Comparison of ENCODE assay signal across 1 cellular context in genomic region chrX:20141281-20142220, GRCh38.
TF ChIP-seq lines count a peak whose summit lies in the region.

Gene EIF1AX (minus strand): TSS chrX:20141838. CDS start chrX:20141640, 198 bp downstream.

TF ChIP-seq in HEK293, 187 proteins besides CTCF, POLR2A, EP300 and RAD21 (continued from another document and continues in another):
- TF ChIP-seq, protein P1, sequence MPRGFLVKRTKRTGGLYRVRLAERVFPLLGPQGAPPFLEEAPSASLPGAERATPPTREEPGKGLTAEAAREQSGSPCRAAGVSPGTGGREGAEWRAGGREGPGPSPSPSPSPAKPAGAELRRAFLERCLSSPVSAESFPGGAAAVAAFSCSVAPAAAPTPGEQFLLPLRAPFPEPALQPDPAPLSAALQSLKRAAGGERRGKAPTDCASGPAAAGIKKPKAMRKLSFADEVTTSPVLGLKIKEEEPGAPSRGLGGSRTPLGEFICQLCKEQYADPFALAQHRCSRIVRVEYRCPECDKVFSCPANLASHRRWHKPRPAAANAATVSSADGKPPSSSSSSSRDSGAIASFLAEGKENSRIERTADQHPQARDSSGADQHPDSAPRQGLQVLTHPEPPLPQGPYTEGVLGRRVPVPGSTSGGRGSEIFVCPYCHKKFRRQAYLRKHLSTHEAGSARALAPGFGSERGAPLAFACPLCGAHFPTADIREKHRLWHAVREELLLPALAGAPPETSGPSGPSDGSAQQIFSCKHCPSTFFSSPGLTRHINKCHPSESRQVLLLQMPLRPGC (tag by site-specific recombination; IDR thresholded peaks at IDR 0.05) = peak; percentile 50; the same call in 1 of the 2 replicates
- TF ChIP-seq, protein P2, sequence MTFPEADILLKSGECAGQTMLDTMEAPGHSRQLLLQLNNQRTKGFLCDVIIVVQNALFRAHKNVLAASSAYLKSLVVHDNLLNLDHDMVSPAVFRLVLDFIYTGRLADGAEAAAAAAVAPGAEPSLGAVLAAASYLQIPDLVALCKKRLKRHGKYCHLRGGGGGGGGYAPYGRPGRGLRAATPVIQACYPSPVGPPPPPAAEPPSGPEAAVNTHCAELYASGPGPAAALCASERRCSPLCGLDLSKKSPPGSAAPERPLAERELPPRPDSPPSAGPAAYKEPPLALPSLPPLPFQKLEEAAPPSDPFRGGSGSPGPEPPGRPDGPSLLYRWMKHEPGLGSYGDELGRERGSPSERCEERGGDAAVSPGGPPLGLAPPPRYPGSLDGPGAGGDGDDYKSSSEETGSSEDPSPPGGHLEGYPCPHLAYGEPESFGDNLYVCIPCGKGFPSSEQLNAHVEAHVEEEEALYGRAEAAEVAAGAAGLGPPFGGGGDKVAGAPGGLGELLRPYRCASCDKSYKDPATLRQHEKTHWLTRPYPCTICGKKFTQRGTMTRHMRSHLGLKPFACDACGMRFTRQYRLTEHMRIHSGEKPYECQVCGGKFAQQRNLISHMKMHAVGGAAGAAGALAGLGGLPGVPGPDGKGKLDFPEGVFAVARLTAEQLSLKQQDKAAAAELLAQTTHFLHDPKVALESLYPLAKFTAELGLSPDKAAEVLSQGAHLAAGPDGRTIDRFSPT (tag by site-specific recombination; IDR thresholded peaks at IDR 0.05) = no peak
- TF ChIP-seq SP3 (tag by site-specific recombination; IDR thresholded peaks at IDR 0.05) = peak; percentile 97
- no peak for TF ChIP-seq ZNF610 (tag by site-specific recombination; IDR thresholded peaks at IDR 0.05; ENCODE audit: borderline replicate concordance)
- no peak for TF ChIP-seq ZNF473 (tag by site-specific recombination; IDR thresholded peaks at IDR 0.05)
- no peak for TF ChIP-seq ZNF777 (tag by site-specific recombination; IDR thresholded peaks at IDR 0.05; ENCODE audit: borderline replicate concordance)
- TF ChIP-seq KLF9 (tag by site-specific recombination; IDR thresholded peaks at IDR 0.05; ENCODE audit: low read depth) = peak; percentile 57
- TF ChIP-seq ZBTB20 (tag by site-specific recombination; IDR thresholded peaks at IDR 0.05) = 0 out of 2 replicates have a peak, but pooled peaks have one; percentile 29
- TF ChIP-seq, protein P3, sequence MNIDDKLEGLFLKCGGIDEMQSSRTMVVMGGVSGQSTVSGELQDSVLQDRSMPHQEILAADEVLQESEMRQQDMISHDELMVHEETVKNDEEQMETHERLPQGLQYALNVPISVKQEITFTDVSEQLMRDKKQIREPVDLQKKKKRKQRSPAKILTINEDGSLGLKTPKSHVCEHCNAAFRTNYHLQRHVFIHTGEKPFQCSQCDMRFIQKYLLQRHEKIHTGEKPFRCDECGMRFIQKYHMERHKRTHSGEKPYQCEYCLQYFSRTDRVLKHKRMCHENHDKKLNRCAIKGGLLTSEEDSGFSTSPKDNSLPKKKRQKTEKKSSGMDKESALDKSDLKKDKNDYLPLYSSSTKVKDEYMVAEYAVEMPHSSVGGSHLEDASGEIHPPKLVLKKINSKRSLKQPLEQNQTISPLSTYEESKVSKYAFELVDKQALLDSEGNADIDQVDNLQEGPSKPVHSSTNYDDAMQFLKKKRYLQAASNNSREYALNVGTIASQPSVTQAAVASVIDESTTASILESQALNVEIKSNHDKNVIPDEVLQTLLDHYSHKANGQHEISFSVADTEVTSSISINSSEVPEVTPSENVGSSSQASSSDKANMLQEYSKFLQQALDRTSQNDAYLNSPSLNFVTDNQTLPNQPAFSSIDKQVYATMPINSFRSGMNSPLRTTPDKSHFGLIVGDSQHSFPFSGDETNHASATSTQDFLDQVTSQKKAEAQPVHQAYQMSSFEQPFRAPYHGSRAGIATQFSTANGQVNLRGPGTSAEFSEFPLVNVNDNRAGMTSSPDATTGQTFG (tag by site-specific recombination; IDR thresholded peaks at IDR 0.05; ENCODE audit: borderline replicate concordance) = no peak
- TF ChIP-seq, protein P4, sequence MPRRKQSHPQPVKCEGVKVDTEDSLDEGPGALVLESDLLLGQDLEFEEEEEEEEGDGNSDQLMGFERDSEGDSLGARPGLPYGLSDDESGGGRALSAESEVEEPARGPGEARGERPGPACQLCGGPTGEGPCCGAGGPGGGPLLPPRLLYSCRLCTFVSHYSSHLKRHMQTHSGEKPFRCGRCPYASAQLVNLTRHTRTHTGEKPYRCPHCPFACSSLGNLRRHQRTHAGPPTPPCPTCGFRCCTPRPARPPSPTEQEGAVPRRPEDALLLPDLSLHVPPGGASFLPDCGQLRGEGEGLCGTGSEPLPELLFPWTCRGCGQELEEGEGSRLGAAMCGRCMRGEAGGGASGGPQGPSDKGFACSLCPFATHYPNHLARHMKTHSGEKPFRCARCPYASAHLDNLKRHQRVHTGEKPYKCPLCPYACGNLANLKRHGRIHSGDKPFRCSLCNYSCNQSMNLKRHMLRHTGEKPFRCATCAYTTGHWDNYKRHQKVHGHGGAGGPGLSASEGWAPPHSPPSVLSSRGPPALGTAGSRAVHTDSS (tag by site-specific recombination; IDR thresholded peaks at IDR 0.05) = no peak
- TF ChIP-seq ZNF580 (tag by site-specific recombination; IDR thresholded peaks at IDR 0.05) = no peak
- no peak for TF ChIP-seq ZNF16 (tag by site-specific recombination; IDR thresholded peaks at IDR 0.05; ENCODE audit: low read depth)
- TF ChIP-seq, protein P5, sequence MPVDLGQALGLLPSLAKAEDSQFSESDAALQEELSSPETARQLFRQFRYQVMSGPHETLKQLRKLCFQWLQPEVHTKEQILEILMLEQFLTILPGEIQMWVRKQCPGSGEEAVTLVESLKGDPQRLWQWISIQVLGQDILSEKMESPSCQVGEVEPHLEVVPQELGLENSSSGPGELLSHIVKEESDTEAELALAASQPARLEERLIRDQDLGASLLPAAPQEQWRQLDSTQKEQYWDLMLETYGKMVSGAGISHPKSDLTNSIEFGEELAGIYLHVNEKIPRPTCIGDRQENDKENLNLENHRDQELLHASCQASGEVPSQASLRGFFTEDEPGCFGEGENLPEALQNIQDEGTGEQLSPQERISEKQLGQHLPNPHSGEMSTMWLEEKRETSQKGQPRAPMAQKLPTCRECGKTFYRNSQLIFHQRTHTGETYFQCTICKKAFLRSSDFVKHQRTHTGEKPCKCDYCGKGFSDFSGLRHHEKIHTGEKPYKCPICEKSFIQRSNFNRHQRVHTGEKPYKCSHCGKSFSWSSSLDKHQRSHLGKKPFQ (tag by site-specific recombination; IDR thresholded peaks at IDR 0.05) = no peak
- TF ChIP-seq ZNF26 (tag by site-specific recombination; IDR thresholded peaks at IDR 0.05) = no peak
- no peak for TF ChIP-seq REPIN1 (tag by site-specific recombination; IDR thresholded peaks at IDR 0.05; ENCODE audit: low read depth)
- no peak for TF ChIP-seq ZNF433 (tag by site-specific recombination; IDR thresholded peaks at IDR 0.05; ENCODE audit: low read depth)
- TF ChIP-seq ZNF19 (tag by site-specific recombination; IDR thresholded peaks at IDR 0.05; ENCODE audit: low read depth) = no peak
- no peak for TF ChIP-seq ZNF660 (tag by site-specific recombination; IDR thresholded peaks at IDR 0.05)
- TF ChIP-seq ZNF623 (tag by site-specific recombination; IDR thresholded peaks at IDR 0.05) = no peak
- TF ChIP-seq ZNF416 (tag by site-specific recombination; IDR thresholded peaks at IDR 0.05) = no peak
- TF ChIP-seq ZNF114 (tag by site-specific recombination; IDR thresholded peaks at IDR 0.05) = no peak
- TF ChIP-seq ZBTB1 (tag by site-specific recombination; IDR thresholded peaks at IDR 0.05) = no peak
- no peak for TF ChIP-seq ZSCAN30 (tag by site-specific recombination; IDR thresholded peaks at IDR 0.05)
- no peak for TF ChIP-seq ZNF112 (tag by site-specific recombination; IDR thresholded peaks at IDR 0.05)
- no peak for TF ChIP-seq ZNF121 (tag by site-specific recombination; IDR thresholded peaks at IDR 0.05)
- TF ChIP-seq ZNF146 (tag by site-specific recombination; IDR thresholded peaks at IDR 0.05) = no peak
- TF ChIP-seq, protein P6, sequence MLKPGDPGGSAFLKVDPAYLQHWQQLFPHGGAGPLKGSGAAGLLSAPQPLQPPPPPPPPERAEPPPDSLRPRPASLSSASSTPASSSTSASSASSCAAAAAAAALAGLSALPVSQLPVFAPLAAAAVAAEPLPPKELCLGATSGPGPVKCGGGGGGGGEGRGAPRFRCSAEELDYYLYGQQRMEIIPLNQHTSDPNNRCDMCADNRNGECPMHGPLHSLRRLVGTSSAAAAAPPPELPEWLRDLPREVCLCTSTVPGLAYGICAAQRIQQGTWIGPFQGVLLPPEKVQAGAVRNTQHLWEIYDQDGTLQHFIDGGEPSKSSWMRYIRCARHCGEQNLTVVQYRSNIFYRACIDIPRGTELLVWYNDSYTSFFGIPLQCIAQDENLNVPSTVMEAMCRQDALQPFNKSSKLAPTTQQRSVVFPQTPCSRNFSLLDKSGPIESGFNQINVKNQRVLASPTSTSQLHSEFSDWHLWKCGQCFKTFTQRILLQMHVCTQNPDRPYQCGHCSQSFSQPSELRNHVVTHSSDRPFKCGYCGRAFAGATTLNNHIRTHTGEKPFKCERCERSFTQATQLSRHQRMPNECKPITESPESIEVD (tag by site-specific recombination; IDR thresholded peaks at IDR 0.05) = no peak
- TF ChIP-seq ZNF280C (tag by site-specific recombination; IDR thresholded peaks at IDR 0.05) = no peak
- TF ChIP-seq SETDB1 (IDR thresholded peaks at IDR 0.05; ENCODE audit: insufficient read length, low read length) = no peak
- no peak for TF ChIP-seq OSR2 (tag by site-specific recombination; IDR thresholded peaks at IDR 0.05)
- TF ChIP-seq WT1 (tag by site-specific recombination; IDR thresholded peaks at IDR 0.05) = no peak
- no peak for TF ChIP-seq ZNF202 (tag by site-specific recombination; IDR thresholded peaks at IDR 0.05; ENCODE audit: borderline replicate concordance)
- TF ChIP-seq TRIM28 (IDR thresholded peaks at IDR 0.05; ENCODE audit: borderline replicate concordance, low read length) = no peak
- TF ChIP-seq, protein P7, sequence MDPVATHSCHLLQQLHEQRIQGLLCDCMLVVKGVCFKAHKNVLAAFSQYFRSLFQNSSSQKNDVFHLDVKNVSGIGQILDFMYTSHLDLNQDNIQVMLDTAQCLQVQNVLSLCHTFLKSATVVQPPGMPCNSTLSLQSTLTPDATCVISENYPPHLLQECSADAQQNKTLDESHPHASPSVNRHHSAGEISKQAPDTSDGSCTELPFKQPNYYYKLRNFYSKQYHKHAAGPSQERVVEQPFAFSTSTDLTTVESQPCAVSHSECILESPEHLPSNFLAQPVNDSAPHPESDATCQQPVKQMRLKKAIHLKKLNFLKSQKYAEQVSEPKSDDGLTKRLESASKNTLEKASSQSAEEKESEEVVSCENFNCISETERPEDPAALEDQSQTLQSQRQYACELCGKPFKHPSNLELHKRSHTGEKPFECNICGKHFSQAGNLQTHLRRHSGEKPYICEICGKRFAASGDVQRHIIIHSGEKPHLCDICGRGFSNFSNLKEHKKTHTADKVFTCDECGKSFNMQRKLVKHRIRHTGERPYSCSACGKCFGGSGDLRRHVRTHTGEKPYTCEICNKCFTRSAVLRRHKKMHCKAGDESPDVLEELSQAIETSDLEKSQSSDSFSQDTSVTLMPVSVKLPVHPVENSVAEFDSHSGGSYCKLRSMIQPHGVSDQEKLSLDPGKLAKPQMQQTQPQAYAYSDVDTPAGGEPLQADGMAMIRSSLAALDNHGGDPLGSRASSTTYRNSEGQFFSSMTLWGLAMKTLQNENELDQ (tag by site-specific recombination; IDR thresholded peaks at IDR 0.05; ENCODE audit: low read depth) = no peak
- no peak for TF ChIP-seq ZNF544 (tag by site-specific recombination; IDR thresholded peaks at IDR 0.05)
- TF ChIP-seq, protein P8, sequence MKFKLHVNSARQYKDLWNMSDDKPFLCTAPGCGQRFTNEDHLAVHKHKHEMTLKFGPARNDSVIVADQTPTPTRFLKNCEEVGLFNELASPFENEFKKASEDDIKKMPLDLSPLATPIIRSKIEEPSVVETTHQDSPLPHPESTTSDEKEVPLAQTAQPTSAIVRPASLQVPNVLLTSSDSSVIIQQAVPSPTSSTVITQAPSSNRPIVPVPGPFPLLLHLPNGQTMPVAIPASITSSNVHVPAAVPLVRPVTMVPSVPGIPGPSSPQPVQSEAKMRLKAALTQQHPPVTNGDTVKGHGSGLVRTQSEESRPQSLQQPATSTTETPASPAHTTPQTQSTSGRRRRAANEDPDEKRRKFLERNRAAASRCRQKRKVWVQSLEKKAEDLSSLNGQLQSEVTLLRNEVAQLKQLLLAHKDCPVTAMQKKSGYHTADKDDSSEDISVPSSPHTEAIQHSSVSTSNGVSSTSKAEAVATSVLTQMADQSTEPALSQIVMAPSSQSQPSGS (tag by site-specific recombination; IDR thresholded peaks at IDR 0.05; ENCODE audit: low read depth) = no peak
- TF ChIP-seq ZFP37 (tag by site-specific recombination; IDR thresholded peaks at IDR 0.05) = 0 out of 2 replicates have a peak, but pooled peaks have one; percentile 52
- 0 out of 2 replicates have a peak, but pooled peaks have one; percentile 25 for TF ChIP-seq ZFP69B (tag by site-specific recombination; IDR thresholded peaks at IDR 0.05)
- no peak for TF ChIP-seq ZNF654 (tag by site-specific recombination; IDR thresholded peaks at IDR 0.05; ENCODE audit: low read depth)
- no peak for TF ChIP-seq ZNF670 (tag by site-specific recombination; IDR thresholded peaks at IDR 0.05; ENCODE audit: low read depth)
- TF ChIP-seq BCL11A (tag by site-specific recombination; IDR thresholded peaks at IDR 0.05; ENCODE audit: low read depth) = no peak
- TF ChIP-seq ZNF76 (tag by site-specific recombination; IDR thresholded peaks at IDR 0.05; ENCODE audit: borderline replicate concordance, low read depth) = no peak; the same call in 1 of the 2 replicates
- TF ChIP-seq ZFP3 (tag by site-specific recombination; IDR thresholded peaks at IDR 0.05; ENCODE audit: low read depth) = no peak
- TF ChIP-seq ZNF48 (tag by site-specific recombination; IDR thresholded peaks at IDR 0.05) = no peak
